ENCODE assay signal across 30 cellular contexts in genomic region chr18:22783245-22783644, GRCh38.
"Had no signal": no experiment of that assay in that cellular context is flagged by ENCODE, and none has a peak within 500 bp of the region (broad histone marks: within the 10 kb centered on the region; RNA-seq: fewer than 3 reads in every experiment).

No MANE protein-coding gene starts in this region.

- H3K27me3 ChIP-seq: ovary, testis, transverse colon, upper lobe of right lung, uterus had no signal

- H3K36me3 ChIP-seq: ovary, spleen, suprapubic skin, tibial artery, transverse colon, upper lobe of right lung, uterus had no signal

- H3K9ac ChIP-seq: parathyroid adenoma had no signal

- H3K4me3 ChIP-seq: ovary, psoas muscle, skin epidermis, smooth muscle cell, spleen, suprapubic skin, testis, tibial artery, transverse colon, upper lobe of right lung, uterus had no signal

- H3K9me3 Mint-ChIP-seq: natural killer cell; stimulated activated memory B cell treated with anti-CD40 and anti-IgM and Interleukin-4, amounts not matched to agents 10 μg/mL and 1 μg/mL and 100 μg/mL, for 72 hours; stimulated activated naive CD8-positive, alpha-beta T cell treated with anti-CD3 and anti-CD28 coated beads, Interleukin-15, amount 100 ng/mL, for 72 hours had no signal

- H3K27ac Mint-ChIP-seq: naive thymus-derived CD4-positive, alpha-beta T cell; natural killer cell; nephron; progenitor cell of endocrine pancreas; stimulated activated memory B cell treated with anti-CD40 and anti-IgM and Interleukin-4, amounts not matched to agents 10 μg/mL and 1 μg/mL and 100 μg/mL, for 72 hours; stimulated activated naive CD8-positive, alpha-beta T cell treated with anti-CD3 and anti-CD28 coated beads, Interleukin-15, amount 100 ng/mL, for 72 hours; type B pancreatic cell had no signal

- H3K4me3 Mint-ChIP-seq: naive thymus-derived CD4-positive, alpha-beta T cell; natural killer cell; nephron; stimulated activated memory B cell treated with anti-CD40 and anti-IgM and Interleukin-4, amounts not matched to agents 10 μg/mL and 1 μg/mL and 100 μg/mL, for 72 hours; stimulated activated naive CD8-positive, alpha-beta T cell treated with anti-CD3 and anti-CD28 coated beads, Interleukin-15, amount 100 ng/mL, for 72 hours; type B pancreatic cell had no signal

- H3K9me3 ChIP-seq: ovary, psoas muscle, spleen, suprapubic skin, testis, tibial artery, transverse colon, upper lobe of right lung, uterus had no signal

- H3K4me1 Mint-ChIP-seq: naive thymus-derived CD4-positive, alpha-beta T cell; natural killer cell; nephron; stimulated activated memory B cell treated with anti-CD40 and anti-IgM and Interleukin-4, amounts not matched to agents 10 μg/mL and 1 μg/mL and 100 μg/mL, for 72 hours; stimulated activated naive CD8-positive, alpha-beta T cell treated with anti-CD3 and anti-CD28 coated beads, Interleukin-15, amount 100 ng/mL, for 72 hours had no signal

- H3K4me2 ChIP-seq: smooth muscle cell had no signal

- H3K79me2 ChIP-seq: parathyroid adenoma had no signal

- H3K36me3 Mint-ChIP-seq: naive thymus-derived CD4-positive, alpha-beta T cell; natural killer cell; stimulated activated memory B cell treated with anti-CD40 and anti-IgM and Interleukin-4, amounts not matched to agents 10 μg/mL and 1 μg/mL and 100 μg/mL, for 72 hours; type B pancreatic cell had no signal

- H3K27ac ChIP-seq: ovary, parathyroid adenoma, psoas muscle, skin epidermis, spleen, suprapubic skin, testis, tibial artery, transverse colon, upper lobe of right lung, uterus had no signal

- DNase-seq: naive thymus-derived CD4-positive, alpha-beta T cell; natural killer cell; occipital lobe; ovary; psoas muscle; right cardiac atrium; spleen; stimulated activated CD4-positive, alpha-beta T cell treated with anti-CD3 and anti-CD28 coated beads, Interleukin-12 subunit alpha, Interleukin-12 subunit beta, amount 100 ng/mL, for 4 hours; stimulated activated CD4-positive, alpha-beta T cell treated with anti-CD3 and anti-CD28 coated beads, Interleukin-1b, Interleukin-23, amount 100 ng/mL, for 48 hours; stimulated activated CD4-positive, alpha-beta T cell treated with anti-CD3 and anti-CD28 coated beads, Interleukin-4, amount 100 ng/mL, for 1 hour; stimulated activated CD4-positive, alpha-beta T cell treated with anti-CD3 and anti-CD28 coated beads, Interleukin-4, amount 100 ng/mL, for 4 hours; stimulated activated CD8-positive, alpha-beta memory T cell treated with anti-CD3 and anti-CD28 coated beads, Interleukin-4, amount 100 ng/mL, for 48 hours; stimulated activated naive CD4-positive, alpha-beta T cell; stimulated activated naive CD8-positive, alpha-beta T cell treated with anti-CD3 and anti-CD28 coated beads, Interleukin-15, amount 100 ng/mL, for 72 hours; stimulated activated naive CD8-positive, alpha-beta T cell treated with anti-CD3 and anti-CD28 coated beads, Interleukin-15, Interleukin-2, amounts not matched to agents 100 U/mL and 50 U/mL, for 24 hours; substantia nigra; testis; tibial artery; transverse colon; upper lobe of right lung; uterus had no signal

- ATAC-seq: naive thymus-derived CD4-positive, alpha-beta T cell; natural killer cell; psoas muscle; right cardiac atrium; sciatic nerve; stimulated activated memory B cell treated with anti-CD40 and anti-IgM and Interleukin-4, amounts not matched to agents 10 μg/mL and 1 μg/mL and 100 μg/mL, for 72 hours; stimulated activated naive CD8-positive, alpha-beta T cell treated with anti-CD3 and anti-CD28 coated beads, Interleukin-15, amount 100 ng/mL, for 72 hours; stimulated activated naive CD8-positive, alpha-beta T cell treated with anti-CD3 and anti-CD28 coated beads, Interleukin-15, Interleukin-2, amounts not matched to agents 100 U/mL and 50 U/mL, for 24 hours; upper lobe of right lung had no signal

- H3K4me1 ChIP-seq: parathyroid adenoma, psoas muscle, spleen, suprapubic skin, testis, tibial artery, transverse colon, upper lobe of right lung, uterus had no signal

- H2AFZ ChIP-seq: parathyroid adenoma had no signal
